ENCODE assay signal across 20 cellular contexts in genomic region chr9:37255944-37256862, GRCh38.
A peak's percentile ranks its signal among the peaks of the same experiment; 100 is the strongest.
DNase-seq lines count a peak whose midpoint lies in the region; ATAC-seq, FAIRE-seq and TF ChIP-seq lines count a peak whose summit lies in the region.
"Had no signal": no experiment of that assay in that cellular context is flagged by ENCODE, and none has a peak within 500 bp of the region (broad histone marks: within the 10 kb centered on the region; RNA-seq: fewer than 3 reads in every experiment).

No MANE protein-coding gene starts in this region.

- intact Hi-C loops in OCI-LY7 (cut with micrococcal nuclease; ENCODE audit: unreplicated experiment), result no loop called here

- H3K4me3 ChIP-seq in OCI-LY7 (ENCODE audit: low read depth, low read length, poor library complexity, severe bottlenecking), result no peak overlapping the region
- H3K4me3 ChIP-seq: GM23248 had no signal

- no peak for TF ChIP-seq CTCF in OCI-LY7 (conservative IDR thresholded peaks at IDR 0.05; ENCODE audit: low read length)

- H3K9me3 ChIP-seq in OCI-LY7 (ENCODE audit: low read length), result peaks cover 23% of the 10 kb centered on the region; the same call in 1 of the 2 replicates

- H3K27ac Mint-ChIP-seq in activated naive CD8-positive, alpha-beta T cell treated with anti-CD3 and anti-CD28 coated beads, Interleukin-2, amount 50 U/mL, for 24 hours, result peak overlapping the region; percentile 11
- no peak overlapping the region for H3K27ac Mint-ChIP-seq in activated naive CD8-positive, alpha-beta T cell treated with anti-CD3 and anti-CD28 coated beads for 36 hours
- H3K27ac Mint-ChIP-seq in activated naive CD4-positive, alpha-beta T cell treated with anti-CD3 and anti-CD28 coated beads, Interleukin-2, amount 10 ng/mL, durations not matched to agents 7 days and 5 days, result no peak overlapping the region
- H3K27ac Mint-ChIP-seq in immature natural killer cell, result no peak overlapping the region

- POLR2A ChIA-PET in OCI-LY7 (lab: Charles Lee), result interaction anchor here (0.7 to 1.1 kb wide), 6 partner anchors 10 to 74 kb away, joined by 3 to 4 read pairs (median 3); no protein-coding TSS in a partner anchor

- ATAC-seq in activated naive CD8-positive, alpha-beta T cell treated with anti-CD3 and anti-CD28 coated beads, Interleukin-2, amount 50 U/mL, for 24 hours, result no peak
- ATAC-seq in HG03565 (IDR thresholded peaks at IDR 0.05; ENCODE audit: unreplicated experiment), result no peak

- no peaks in the 10 kb centered on the region for H3K9me2 ChIP-seq in OCI-LY7 (ENCODE audit: insufficient read depth, low read length)

- peaks cover 66% of the 10 kb centered on the region; the same call in 1 of the 2 replicates for H3K79me2 ChIP-seq in OCI-LY7 (ENCODE audit: insufficient read depth, low read depth, low read length)

- H4K20me1 ChIP-seq in OCI-LY7 (ENCODE audit: insufficient read depth, low read length), result no peaks in the 10 kb centered on the region

- peak overlapping the region; percentile 3; the same call in 1 of the 2 replicates for H3K4me2 ChIP-seq in OCI-LY7 (ENCODE audit: low read length)
- H3K4me2 ChIP-seq: KMS-11 had no signal

- peaks cover 27% of the 10 kb centered on the region for H3K4me1 Mint-ChIP-seq in activated naive CD8-positive, alpha-beta T cell treated with anti-CD3 and anti-CD28 coated beads, Interleukin-2, amount 50 U/mL, for 24 hours
- peaks cover 20% of the 10 kb centered on the region for H3K4me1 Mint-ChIP-seq in activated naive CD8-positive, alpha-beta T cell treated with anti-CD3 and anti-CD28 coated beads for 36 hours
- no peaks in the 10 kb centered on the region for H3K4me1 Mint-ChIP-seq in activated naive CD4-positive, alpha-beta T cell treated with anti-CD3 and anti-CD28 coated beads, Interleukin-2, amount 10 ng/mL, durations not matched to agents 7 days and 5 days
- H3K4me1 Mint-ChIP-seq in immature natural killer cell, result peaks cover 6 to 11% of the 10 kb centered on the region in 2 donors

- H3K27ac ChIP-seq in OCI-LY7 (ENCODE audit: low read depth, low read length, poor library complexity, severe bottlenecking), result no peak overlapping the region
- H3K27ac ChIP-seq: GM23248, HL-60, KMS-11 had no signal

- peaks cover 72% of the 10 kb centered on the region for H3K36me3 ChIP-seq in OCI-LY7 (ENCODE audit: insufficient read depth, low read length)

- no peak for DNase-seq in activated naive CD8-positive, alpha-beta T cell treated with anti-CD3 and anti-CD28 coated beads, Interleukin-2, amount 50 U/mL, for 24 hours
- DNase-seq in activated naive CD8-positive, alpha-beta T cell treated with anti-CD3 and anti-CD28 coated beads for 36 hours, result no peak
- DNase-seq in OCI-LY7 (ENCODE audit: low spot score), result no peak
- no peak for DNase-seq in activated naive CD4-positive, alpha-beta T cell treated with anti-CD3 and anti-CD28 coated beads, Interleukin-2, amount 10 ng/mL, durations not matched to agents 7 days and 5 days
- DNase-seq in NOMO-1 (lab: John Stamatoyannopoulos, UW; ENCODE audit: unreplicated experiment in 2 of 2), result no peak
- no peak for DNase-seq in immature natural killer cell
- DNase-seq: 8988T, C1 segment of cervical spinal cord, GM23248, MM.1S, NCI-H1105 treated with DMSO at 0.1 percent for 48 hours, NCI-H187 treated with DMSO at 0.1 percent for 48 hours, NCI-H2171, NCI-H446 treated with DMSO at 0.1 percent for 48 hours, NCI-H774, SHP77 treated with DMSO at 0.1 percent for 48 hours had no signal

- no peaks in the 10 kb centered on the region for H3K27me3 Mint-ChIP-seq in activated naive CD8-positive, alpha-beta T cell treated with anti-CD3 and anti-CD28 coated beads, Interleukin-2, amount 50 U/mL, for 24 hours
- no peaks in the 10 kb centered on the region for H3K27me3 Mint-ChIP-seq in activated naive CD8-positive, alpha-beta T cell treated with anti-CD3 and anti-CD28 coated beads for 36 hours
- no peaks in the 10 kb centered on the region for H3K27me3 Mint-ChIP-seq in activated naive CD4-positive, alpha-beta T cell treated with anti-CD3 and anti-CD28 coated beads, Interleukin-2, amount 10 ng/mL, durations not matched to agents 7 days and 5 days
- peaks cover 0 to 3% (median 0%) of the 10 kb centered on the region in 3 donors for H3K27me3 Mint-ChIP-seq in immature natural killer cell (ENCODE audit: low read depth in 3 of 3)

- H3K4me1 ChIP-seq in OCI-LY7 (ENCODE audit: insufficient read depth, low read length, poor library complexity, severe bottlenecking), result peaks cover 30% of the 10 kb centered on the region

- no TSS peak for BruUV-seq in OCI-LY7 (replicated peaks; lab: Mats Ljungman, UMichigan)

- H3K36me3 Mint-ChIP-seq in activated naive CD8-positive, alpha-beta T cell treated with anti-CD3 and anti-CD28 coated beads, Interleukin-2, amount 50 U/mL, for 24 hours (ENCODE audit: low read depth), result peaks cover 38% of the 10 kb centered on the region
- H3K36me3 Mint-ChIP-seq in activated naive CD8-positive, alpha-beta T cell treated with anti-CD3 and anti-CD28 coated beads for 36 hours, result peaks cover 61% of the 10 kb centered on the region
- H3K36me3 Mint-ChIP-seq in activated naive CD4-positive, alpha-beta T cell treated with anti-CD3 and anti-CD28 coated beads, Interleukin-2, amount 10 ng/mL, durations not matched to agents 7 days and 5 days, result peaks cover 27% of the 10 kb centered on the region
- H3K36me3 Mint-ChIP-seq in immature natural killer cell, result peaks cover 11 to 14% (median 11%) of the 10 kb centered on the region in 3 donors

- CTCF ChIA-PET in OCI-LY7 (lab: Charles Lee; ENCODE audit: unreplicated experiment), result no interaction called here
- CTCF ChIA-PET in activated naive CD4-positive, alpha-beta T cell treated with anti-CD3 and anti-CD28 coated beads, Interleukin-2, amount 10 ng/mL, durations not matched to agents 7 days and 5 days (lab: Charles Lee), result interaction anchor here (0.6 kb wide), 1 partner anchor 48 kb away, joined by 4 read pairs; no protein-coding TSS in a partner anchor

- peaks cover 10% of the 10 kb centered on the region for H3K9me3 Mint-ChIP-seq in activated naive CD8-positive, alpha-beta T cell treated with anti-CD3 and anti-CD28 coated beads, Interleukin-2, amount 50 U/mL, for 24 hours
- peaks cover 10% of the 10 kb centered on the region for H3K9me3 Mint-ChIP-seq in activated naive CD8-positive, alpha-beta T cell treated with anti-CD3 and anti-CD28 coated beads for 36 hours
- peaks cover 2% of the 10 kb centered on the region for H3K9me3 Mint-ChIP-seq in activated naive CD4-positive, alpha-beta T cell treated with anti-CD3 and anti-CD28 coated beads, Interleukin-2, amount 10 ng/mL, durations not matched to agents 7 days and 5 days
- H3K9me3 Mint-ChIP-seq in immature natural killer cell, result no peaks in the 10 kb centered on the region

- FAIRE-seq in islet of Langerhans (lab: Jason Lieb, UNC), result peak; percentile 74

- H3K4me3 Mint-ChIP-seq in activated naive CD8-positive, alpha-beta T cell treated with anti-CD3 and anti-CD28 coated beads, Interleukin-2, amount 50 U/mL, for 24 hours, result no peak overlapping the region
- H3K4me3 Mint-ChIP-seq in activated naive CD8-positive, alpha-beta T cell treated with anti-CD3 and anti-CD28 coated beads for 36 hours, result no peak overlapping the region
- H3K4me3 Mint-ChIP-seq in activated naive CD4-positive, alpha-beta T cell treated with anti-CD3 and anti-CD28 coated beads, Interleukin-2, amount 10 ng/mL, durations not matched to agents 7 days and 5 days, result no peak overlapping the region
- H3K4me3 Mint-ChIP-seq in immature natural killer cell, result no peak overlapping the region

- H2AFZ ChIP-seq in OCI-LY7 (ENCODE audit: low read length), result no peak overlapping the region
- H2AFZ ChIP-seq: GM23248 had no signal
